23 cellular contexts compared by ENCODE assay signal in genomic region chr12:111584959-111585358, GRCh38. TPM values are rescaled to one million over a fixed set of nuclear protein-coding genes. Genes with fewer than 3 reads are reported as not detected.
DNase-seq lines count a peak whose midpoint lies in the region; ATAC-seq, FAIRE-seq and TF ChIP-seq lines count a peak whose summit lies in the region.
"Had no signal": no experiment of that assay in that cellular context is flagged by ENCODE, and none has a peak within 500 bp of the region (broad histone marks: within the 10 kb centered on the region; RNA-seq: fewer than 3 reads in every experiment).

No MANE protein-coding gene starts in this region.

- TF ChIP-seq CTCF in HEK293 (tag by site-specific recombination; IDR thresholded peaks at IDR 0.05): no peak
- no peak for TF ChIP-seq CTCF in PC-3 (conservative IDR thresholded peaks at IDR 0.05; ENCODE audit: low read depth, low read length)
- TF ChIP-seq CTCF in endothelial cell of umbilical vein (IDR thresholded peaks at IDR 0.05; ENCODE audit: extremely low read depth in 1 of 2, insufficient read depth in 1 of 2, low read depth in 1 of 2, low read length in 2 of 2): no peak
- TF ChIP-seq CTCF in osteoblast (IDR thresholded peaks at IDR 0.05; ENCODE audit: extremely low read depth, low read depth, low read length): no peak
- no peak for TF ChIP-seq CTCF in lower leg skin (IDR thresholded peaks at IDR 0.05)
- TF ChIP-seq CTCF in body of pancreas (IDR thresholded peaks at IDR 0.05): no peak

- H3K4me1 ChIP-seq in HEK293 (ENCODE audit: control insufficient read depth, insufficient read depth, low read length) (peaks cover 5% of the 10 kb centered on the region; the same call in 1 of the 2 replicates), PC-3 (ENCODE audit: insufficient read depth, low read length) (0 out of 2 replicates have a peak, but pooled peaks cover 3% of the 10 kb centered on the region), endothelial cell of umbilical vein (ENCODE audit: control insufficient read depth, extremely low read depth, insufficient read depth, low read length) (no peaks in the 10 kb centered on the region), osteoblast (ENCODE audit: insufficient read depth, low read length) (no peaks in the 10 kb centered on the region), body of pancreas (peaks cover 7% of the 10 kb centered on the region)

- no peak overlapping the region for H2AFZ ChIP-seq in PC-3 (ENCODE audit: low read length)
- H2AFZ ChIP-seq in endothelial cell of umbilical vein (ENCODE audit: low read depth, low read length): no peak overlapping the region
- no peak overlapping the region for H2AFZ ChIP-seq in osteoblast (ENCODE audit: low read length)

- ATAC-seq in PC-3: peak; percentile 98
- ATAC-seq in GM18868 (IDR thresholded peaks at IDR 0.05; ENCODE audit: unreplicated experiment): no peak
- no peak for ATAC-seq in body of pancreas
- ATAC-seq in HG02884 (IDR thresholded peaks at IDR 0.05; ENCODE audit: unreplicated experiment): no peak
- ATAC-seq: activated CD4-positive, CD25-positive, alpha-beta regulatory T cell treated with anti-CD3 and anti-CD28 coated beads, Interleukin-2, amount 50 U/mL, for 24 hours; activated CD8-positive, alpha-beta T cell treated with anti-CD3 and anti-CD28 coated beads, Interleukin-2, amount 10 ng/mL, durations not matched to agents 7 days and 5 days; lower lobe of right lung; psoas muscle had no signal

- DNase-seq in PC-3 (peak; percentile 93), endothelial cell of umbilical vein (ENCODE audit: low read depth, low spot score) (no peak), osteoblast (ENCODE audit: insufficient read length, low spot score, missing footprints) (no peak), lower leg skin (ENCODE audit: low spot score in 2 of 2) (no peak), body of pancreas (no peak)
- DNase-seq: activated CD8-positive, alpha-beta T cell treated with anti-CD3 and anti-CD28 coated beads, Interleukin-2, amount 10 ng/mL, durations not matched to agents 7 days and 5 days; activated T-cell treated with anti-CD3 and anti-CD28 coated beads, Interleukin-2, amount 50 U/mL, for 1 hour; CD4-positive, alpha-beta memory T cell; GDM1; lower lobe of right lung; NCI-H1694; NCI-H2171 treated with DMSO at 0.1 percent for 48 hours; NCI-H69; psoas muscle; SIG-M5; stimulated activated CD4-positive, alpha-beta T cell treated with anti-CD3 and anti-CD28 coated beads, Interleukin-2, amount 100 ng/mL, for 48 hours; tibial artery had no signal

- H3F3A ChIP-seq in PC-3 (ENCODE audit: low read length, unreplicated experiment): no peaks in the 10 kb centered on the region

- peaks cover 14% of the 10 kb centered on the region for H4K20me1 ChIP-seq in PC-3 (ENCODE audit: low read length)
- peaks cover 8% of the 10 kb centered on the region for H4K20me1 ChIP-seq in endothelial cell of umbilical vein (replicated peaks; ENCODE audit: control insufficient read depth, extremely low read depth, insufficient read depth, low read length)
- peaks cover 80% of the 10 kb centered on the region for H4K20me1 ChIP-seq in osteoblast (ENCODE audit: insufficient read depth, low read length)

- FAIRE-seq in endothelial cell of umbilical vein (lab: Jason Lieb, UNC): peak; percentile 18
- FAIRE-seq: keratinocyte had no signal

- H3K4me3 ChIP-seq in HEK293 (ENCODE audit: low read depth, low read length) (no peak overlapping the region), PC-3 (ENCODE audit: low read length) (no peak overlapping the region), endothelial cell of umbilical vein (replicated peaks in 1 of 3; ENCODE audit: insufficient read depth in 1 of 3, low read depth in 1 of 3, low read length in 3 of 3) (no peak overlapping the region), osteoblast (ENCODE audit: insufficient read depth, low read length) (no peak overlapping the region), lower leg skin (ENCODE audit: low read depth, poor library complexity, severe bottlenecking) (no peak overlapping the region), body of pancreas (no peak overlapping the region)
- H3K4me3 ChIP-seq: lower lobe of right lung, psoas muscle, smooth muscle cell, tibial artery had no signal

- H3K9ac ChIP-seq in PC-3 (ENCODE audit: low read length) (no peak overlapping the region), endothelial cell of umbilical vein (replicated peaks; ENCODE audit: extremely low read depth, insufficient read depth, low read length) (no peak overlapping the region)

- H3K9me3 ChIP-seq in HEK293 (ENCODE audit: control insufficient read depth, insufficient read depth, low read depth, low read length): no peaks in the 10 kb centered on the region
- no peaks in the 10 kb centered on the region for H3K9me3 ChIP-seq in PC-3 (ENCODE audit: low read length)
- no peaks in the 10 kb centered on the region for H3K9me3 ChIP-seq in endothelial cell of umbilical vein (replicated peaks; ENCODE audit: control insufficient read depth, insufficient read depth, low read length)
- no peaks in the 10 kb centered on the region for H3K9me3 ChIP-seq in osteoblast (ENCODE audit: low read depth, low read length)
- no peaks in the 10 kb centered on the region for H3K9me3 ChIP-seq in body of pancreas
- H3K9me3 ChIP-seq: lower lobe of right lung, psoas muscle, tibial artery had no signal

- H3K9me1 ChIP-seq in endothelial cell of umbilical vein (replicated peaks; ENCODE audit: control insufficient read depth, extremely low read depth, insufficient read depth, low read length): no peaks in the 10 kb centered on the region

- dilution Hi-C loops in endothelial cell of umbilical vein (cut with MboI; ENCODE audit: extremely low pct_ligation_motif_present, low sequenced_read_pairs): no loop called here

- H3K4me2 ChIP-seq in PC-3 (ENCODE audit: low read length) (no peak overlapping the region), endothelial cell of umbilical vein (ENCODE audit: insufficient read depth, low read length) (no peak overlapping the region), osteoblast (ENCODE audit: insufficient read depth, low read length) (no peak overlapping the region)
- H3K4me2 ChIP-seq: smooth muscle cell had no signal

- no peak for TF ChIP-seq POLR2A in endothelial cell of umbilical vein (IDR thresholded peaks at IDR 0.05; ENCODE audit: low read depth, low read length)
- TF ChIP-seq POLR2A in lower leg skin (IDR thresholded peaks at IDR 0.05): no peak
- no peak for TF ChIP-seq POLR2A in body of pancreas (IDR thresholded peaks at IDR 0.05)

- intact Hi-C loops in PC-3 (cut with micrococcal nuclease): no loop called here
- intact Hi-C loops in endothelial cell of umbilical vein (cut with micrococcal nuclease): no loop called here
- intact Hi-C loops in lower leg skin (cut with DNase I; ENCODE audit: low total_unique reads): no loop called here
- intact Hi-C loops in body of pancreas (cut with DNase I): no loop called here

- no peaks in the 10 kb centered on the region for H3K9me2 ChIP-seq in PC-3 (replicated peaks; ENCODE audit: low read length)

- H3K27ac ChIP-seq in HEK293 (ENCODE audit: extremely low read depth, low read depth, low read length): no peak overlapping the region
- peak overlapping the region; percentile 33 for H3K27ac ChIP-seq in PC-3 (ENCODE audit: low read length)
- no peak overlapping the region for H3K27ac ChIP-seq in endothelial cell of umbilical vein (ENCODE audit: insufficient read depth, low read depth, low read length)
- H3K27ac ChIP-seq in osteoblast (ENCODE audit: low read depth, low read length): peak overlapping the region; percentile 15
- H3K27ac ChIP-seq in body of pancreas: no peak overlapping the region
- H3K27ac ChIP-seq: lower lobe of right lung, psoas muscle, tibial artery had no signal

- POLR2A ChIA-PET in HEK293 (lab: Yijun Ruan, JAX) (interaction anchor here (0.5 to 1.5 kb wide), 2 partner anchors 12 to 28 kb away, joined by 3 read pairs; no protein-coding TSS in a partner anchor), PC-3 (lab: Charles Lee; ENCODE audit: unreplicated experiment) (interaction anchor here (0.5 kb wide), 1 partner anchor 15 kb away, joined by 3 read pairs; no protein-coding TSS in a partner anchor), endothelial cell of umbilical vein (lab: Charles Lee) (no interaction called here)

- CTCF ChIA-PET in HEK293 (lab: Yijun Ruan, JAX): no interaction called here
- CTCF ChIA-PET in PC-3 (lab: Charles Lee): interaction anchor here (1.2 kb wide), 1 partner anchor 85 kb away, joined by 7 read pairs; no protein-coding TSS in a partner anchor
- CTCF ChIA-PET in endothelial cell of umbilical vein (lab: Charles Lee): interaction anchor here (0.8 kb wide), 1 partner anchor 55 kb away, joined by 3 read pairs; no protein-coding TSS in a partner anchor

- H3K27me3 ChIP-seq in PC-3 (ENCODE audit: low read length) (no peaks in the 10 kb centered on the region), endothelial cell of umbilical vein (ENCODE audit: control insufficient read depth in 2 of 2, insufficient read depth in 2 of 2, low read length in 2 of 2) (no peaks in the 10 kb centered on the region), osteoblast (ENCODE audit: insufficient read depth, low read length) (no peaks in the 10 kb centered on the region), body of pancreas (no peaks in the 10 kb centered on the region)
- H3K27me3 ChIP-seq: tibial artery had no signal

- H3K36me3 ChIP-seq in HEK293 (ENCODE audit: control insufficient read depth in 2 of 2, insufficient read depth in 1 of 2, low read length in 2 of 2) (peaks cover 1 to 6% of the 10 kb centered on the region in 2 experiments; a peak in 2 of 3 replicates), PC-3 (ENCODE audit: low read depth, low read length) (no peaks in the 10 kb centered on the region), endothelial cell of umbilical vein (ENCODE audit: control insufficient read depth in 2 of 2, extremely low read depth in 1 of 2, insufficient read depth in 2 of 2, low read length in 2 of 2) (no peaks in the 10 kb centered on the region), osteoblast (ENCODE audit: insufficient read depth, low read length) (no peaks in the 10 kb centered on the region), body of pancreas (replicated peaks in 1 of 2; ENCODE audit: insufficient read depth in 1 of 2, low read depth in 2 of 2) (no peaks in the 10 kb centered on the region)
- H3K36me3 ChIP-seq: lower lobe of right lung had no signal

- peaks cover 99% of the 10 kb centered on the region for H3K79me2 ChIP-seq in PC-3 (ENCODE audit: low read length)
- peaks cover 93% of the 10 kb centered on the region for H3K79me2 ChIP-seq in endothelial cell of umbilical vein (ENCODE audit: control insufficient read depth, insufficient read depth, low read length)
- peaks cover 99% of the 10 kb centered on the region for H3K79me2 ChIP-seq in osteoblast (ENCODE audit: insufficient read depth, low read length)

- BruUV-seq in PC-3 (replicated peaks; lab: Mats Ljungman, UMichigan): no TSS peak
- BruUV-seq in endothelial cell of umbilical vein (replicated peaks; lab: Mats Ljungman, UMichigan): no TSS peak

- 59 to 70% methylated on average over 4 of the region's 4 CpGs for WGBS in lower leg skin, 2 donors
- WGBS in body of pancreas, 2 donors: 85 to 86% methylated on average over 4 of the region's 4 CpGs

RNA-seq across cellular contexts. Expression of gene ATXN2, which starts 14.2 kb away (rescaled TPM):
- 17.2 and 24.3 TPM in 2 replicates for total RNA-seq in PC-3 (2014; rRNA removed)
- total RNA-seq in endothelial cell of umbilical vein: 83.4 and 86.7 TPM in 2 replicates
- 55.6 and 58.9 TPM in 2 replicates for polyA plus RNA-seq in endothelial cell of umbilical vein
- 29.8 and 36.2 TPM in 2 replicates for polyA plus RNA-seq in endothelial cell of umbilical vein (2011; cell fraction: cytosol; rRNA removed)
- polyA plus RNA-seq in endothelial cell of umbilical vein (2011; cell fraction: nucleus; rRNA removed): 133 and 143 TPM in 2 replicates
- 56.2 and 60.8 TPM in 2 replicates for polyA plus RNA-seq in endothelial cell of umbilical vein (2012)
- 109 and 114 TPM in 2 replicates for polyA minus RNA-seq in endothelial cell of umbilical vein
- 34.7 TPM for polyA minus RNA-seq in endothelial cell of umbilical vein (2011; cell fraction: cytosol; rRNA and poly(A)+ RNA removed)
- 142 and 159 TPM in 2 replicates for polyA minus RNA-seq in endothelial cell of umbilical vein (2011; cell fraction: nucleus; rRNA and poly(A)+ RNA removed)
- 39.4 and 51.9 TPM in 2 replicates for total RNA-seq in osteoblast
- 10 to 100 TPM; 20.3 to 42.9 (median 25.9) TPM for total RNA-seq in lower leg skin
- 10 to 100 TPM; 37.1 to 55.4 TPM for total RNA-seq in body of pancreas

Comparison
In these comparisons a context has a peak if more than half of its experiments do, and no peak if none do; other contexts are left out.
1. H3K27ac ChIP-seq: peak in PC-3 (single experiment) and osteoblast (single experiment); none in HEK293 (single experiment), endothelial cell of umbilical vein (single experiment) and body of pancreas (0 of 4).